In genomic region chr1:243254233-243254926, GRCh38 we compare ENCODE assay signal across 8 cellular contexts. TPM values are rescaled to one million over a fixed set of nuclear protein-coding genes. Genes with fewer than 3 reads are reported as not detected.
DNase-seq lines count a peak whose midpoint lies in the region; ATAC-seq and TF ChIP-seq lines count a peak whose summit lies in the region.

No MANE protein-coding gene starts in this region.

- H3K9me3 Mint-ChIP-seq in CD4-positive, CD25-positive, alpha-beta regulatory T cell = no peaks in the 10 kb centered on the region
- H3K9me3 Mint-ChIP-seq in IgD-negative memory B cell = no peaks in the 10 kb centered on the region
- no peaks in the 10 kb centered on the region for H3K9me3 Mint-ChIP-seq in activated naive CD4-positive, alpha-beta T cell treated with anti-CD3 and anti-CD28 coated beads, Interleukin-2, amount 50 U/mL, for 72 hours

- TF ChIP-seq CTCF in ovary (IDR thresholded peaks at IDR 0.05) = no peak
- TF ChIP-seq CTCF in transverse colon (IDR thresholded peaks at IDR 0.05) = no peak

- peak overlapping the region; percentile 99 for H3K27ac ChIP-seq in CD4-positive, CD25-positive, alpha-beta regulatory T cell (ENCODE audit: insufficient read depth, low read length, poor library complexity, severe bottlenecking)
- H3K27ac ChIP-seq in ovary (peak overlapping the region; percentile 82 to 96), transverse colon (peak overlapping the region; percentile 93 to 98 (median 98))

- peak overlapping the region; percentile 94 to 96 (median 96) for H3K4me3 Mint-ChIP-seq in CD4-positive, CD25-positive, alpha-beta regulatory T cell
- H3K4me3 Mint-ChIP-seq in IgD-negative memory B cell = peak overlapping the region; percentile 95 to 99 (median 96)

- H3K27me3 Mint-ChIP-seq in CD4-positive, CD25-positive, alpha-beta regulatory T cell = peaks cover 13% of the 10 kb centered on the region
- H3K27me3 Mint-ChIP-seq in IgD-negative memory B cell = no peaks in the 10 kb centered on the region

- ATAC-seq in CD4-positive, CD25-positive, alpha-beta regulatory T cell (ENCODE audit: low read depth in 2 of 2) = no peak
- peak; percentile 15 for ATAC-seq in GM21381 (IDR thresholded peaks at IDR 0.05; ENCODE audit: unreplicated experiment)
- ATAC-seq in activated naive CD4-positive, alpha-beta T cell treated with anti-CD3 and anti-CD28 coated beads, Interleukin-2, amount 50 U/mL, for 72 hours = peak; percentile 43 to 59

- in situ Hi-C loops in transverse colon (cut with MboI; ENCODE audit: low pct_ligation_motif_present in 1 of 4, low pct_unique_long_range_greater_than_20kb in 1 of 4, low sequenced_read_pairs in 3 of 4) = no loop called here

- peak; percentile 57 to 78 (median 58) for DNase-seq in CD4-positive, CD25-positive, alpha-beta regulatory T cell
- peak; percentile 38 for DNase-seq in SHP77 treated with DMSO at 0.1 percent for 48 hours (lab: John Stamatoyannopoulos, UW)
- peak; percentile 61 to 90 for DNase-seq in activated naive CD4-positive, alpha-beta T cell treated with anti-CD3 and anti-CD28 coated beads, Interleukin-2, amount 50 U/mL, for 72 hours (ENCODE audit: low spot score in 2 of 2)
- DNase-seq in head of caudate nucleus = peak; percentile 26 to 86 (median 72)
- peak in 4 of 5 donors; percentile 57 to 77 (median 66) for DNase-seq in ovary
- DNase-seq in transverse colon = peak; percentile 64

- H3K4me1 Mint-ChIP-seq in CD4-positive, CD25-positive, alpha-beta regulatory T cell = peaks cover 23 to 49% (median 37%) of the 10 kb centered on the region in 4 donors
- H3K4me1 Mint-ChIP-seq in IgD-negative memory B cell = peaks cover 20 to 44% (median 37%) of the 10 kb centered on the region in 3 donors

- H3K36me3 ChIP-seq in CD4-positive, CD25-positive, alpha-beta regulatory T cell (ENCODE audit: control insufficient read depth, insufficient read depth, low read length) = no peaks in the 10 kb centered on the region
- H3K36me3 ChIP-seq in ovary = no peaks in the 10 kb centered on the region
- no peaks in the 10 kb centered on the region for H3K36me3 ChIP-seq in transverse colon

- intact Hi-C loops in head of caudate nucleus (cut with DNase I) = loop anchor here (2.0 to 10.0 kb wide), 2 partner anchors 62 to 800 kb away; partner anchors contain the start of gene ZBTB18
- intact Hi-C loops in ovary (cut with DNase I) = no loop called here
- intact Hi-C loops in transverse colon (cut with DNase I; ENCODE audit: low total_unique reads) = no loop called here

- TF ChIP-seq EP300 in ovary (IDR thresholded peaks at IDR 0.05) (no peak), transverse colon (IDR thresholded peaks at IDR 0.05; ENCODE audit: low read depth) (no peak)

- H3K9me3 ChIP-seq in CD4-positive, CD25-positive, alpha-beta regulatory T cell (ENCODE audit: control insufficient read depth in 2 of 2, low read length in 2 of 2) = no peaks in the 10 kb centered on the region
- H3K9me3 ChIP-seq in ovary (no peaks in the 10 kb centered on the region), transverse colon (no peaks in the 10 kb centered on the region)

- TF ChIP-seq POLR2A in ovary (IDR thresholded peaks at IDR 0.05) (no peak), transverse colon (IDR thresholded peaks at IDR 0.05) (no peak)

- H3K4me3 ChIP-seq in CD4-positive, CD25-positive, alpha-beta regulatory T cell (ENCODE audit: low read depth, low read length) = peak overlapping the region; percentile 74
- H3K4me3 ChIP-seq in ovary (peak overlapping the region; percentile 66), transverse colon (peak overlapping the region; percentile 76 to 95 (median 87))

- H3K27ac Mint-ChIP-seq in CD4-positive, CD25-positive, alpha-beta regulatory T cell = peak overlapping the region; percentile 99 to 100 (median 100)
- H3K27ac Mint-ChIP-seq in IgD-negative memory B cell = peak overlapping the region; percentile 94 to 99 (median 99)
- H3K27ac Mint-ChIP-seq in activated naive CD4-positive, alpha-beta T cell treated with anti-CD3 and anti-CD28 coated beads, Interleukin-2, amount 50 U/mL, for 72 hours = peak overlapping the region; percentile 99

- no peaks in the 10 kb centered on the region for H3K27me3 ChIP-seq in CD4-positive, CD25-positive, alpha-beta regulatory T cell (ENCODE audit: control insufficient read depth, insufficient read depth, low read length)
- no peaks in the 10 kb centered on the region for H3K27me3 ChIP-seq in ovary
- no peaks in the 10 kb centered on the region for H3K27me3 ChIP-seq in transverse colon

- H3K36me3 Mint-ChIP-seq in CD4-positive, CD25-positive, alpha-beta regulatory T cell = no peaks in the 10 kb centered on the region
- peaks cover 1% of the 10 kb centered on the region for H3K36me3 Mint-ChIP-seq in IgD-negative memory B cell
- peaks cover 6% of the 10 kb centered on the region in 2 donors for H3K36me3 Mint-ChIP-seq in activated naive CD4-positive, alpha-beta T cell treated with anti-CD3 and anti-CD28 coated beads, Interleukin-2, amount 50 U/mL, for 72 hours

- H3K4me1 ChIP-seq in CD4-positive, CD25-positive, alpha-beta regulatory T cell (ENCODE audit: control insufficient read depth, insufficient read depth, low read length, poor library complexity, severe bottlenecking) = peaks cover 37% of the 10 kb centered on the region
- H3K4me1 ChIP-seq in ovary (ENCODE audit: insufficient read depth) (peaks cover 2% of the 10 kb centered on the region), transverse colon (peaks cover 6 to 38% (median 23%) of the 10 kb centered on the region in 4 donors)

- 1 to 2% (median 1%) methylated on average over 29 to 50 of the region's 50 CpGs for WGBS in ovary, 3 donors
- 1% methylated on average over 13 to 44 of the region's 50 CpGs for WGBS in transverse colon (ENCODE audit: low coverage in 1 of 2), 2 donors

RNA-seq across cellular contexts. Expression of gene CEP170, which starts 0.7 kb away (rescaled TPM):
- total RNA-seq in CD4-positive, CD25-positive, alpha-beta regulatory T cell = 35.5 TPM
- 10 to 100 TPM in 1 of 4 donors, 1 to 10 TPM in 3; 6.8 to 13.0 (median 8.1) TPM for polyA plus RNA-seq in CD4-positive, CD25-positive, alpha-beta regulatory T cell
- polyA plus RNA-seq in IgD-negative memory B cell = 18.5 TPM
- total RNA-seq in activated naive CD4-positive, alpha-beta T cell treated with anti-CD3 and anti-CD28 coated beads, Interleukin-2, amount 50 U/mL, for 72 hours = 10 to 100 TPM; 51.9 to 72.9 TPM
- 10 to 100 TPM; 30.7 to 66.4 (median 54.2) TPM for total RNA-seq in ovary
- polyA plus RNA-seq in ovary = 10 to 100 TPM; 16.4 to 25.6 TPM
- 10 to 100 TPM in 3 of 4 donors, 1 to 10 TPM in 1; 7.5 to 25.4 (median 11.8) TPM for total RNA-seq in transverse colon

RNA-seq across cellular contexts. Expression of gene SDCCAG8, which starts 1.5 kb away (rescaled TPM):
- 28.0 TPM for total RNA-seq in CD4-positive, CD25-positive, alpha-beta regulatory T cell
- polyA plus RNA-seq in CD4-positive, CD25-positive, alpha-beta regulatory T cell = 10 to 100 TPM; 19.4 to 28.5 (median 22.1) TPM
- polyA plus RNA-seq in IgD-negative memory B cell (28.5 TPM), ovary (10 to 100 TPM; 19.8 to 27.0 TPM)
- total RNA-seq in activated naive CD4-positive, alpha-beta T cell treated with anti-CD3 and anti-CD28 coated beads, Interleukin-2, amount 50 U/mL, for 72 hours = 10 to 100 TPM; 30.1 to 37.3 TPM
- total RNA-seq in ovary (10 to 100 TPM; 29.1 to 45.9 (median 32.3) TPM), transverse colon (100 to 1,000 TPM in 1 of 4 donors, 10 to 100 TPM in 3; 28.8 to 101 (median 42.5) TPM)

Comparison
In these comparisons a context has a peak if more than half of its experiments do, and no peak if none do; other contexts are left out.
1. ATAC-seq: peak in GM21381 (single experiment) and activated naive CD4-positive, alpha-beta T cell treated with anti-CD3 and anti-CD28 coated beads, Interleukin-2, amount 50 U/mL, for 72 hours (2 of 2); none in CD4-positive, CD25-positive, alpha-beta regulatory T cell (0 of 2).
2. Peak in every context shown above with its lines, with median percentiles within 50 percentile points of each other: DNase-seq, H3K27ac ChIP-seq, H3K4me3 ChIP-seq and H3K27ac Mint-ChIP-seq.